Comparison of ENCODE assay signal across 31 cellular contexts in genomic region chr6:168099201-168100010, GRCh38. TPM values are rescaled to one million over a fixed set of nuclear protein-coding genes. Genes with fewer than 3 reads are reported as not detected.
DNase-seq lines count a peak whose midpoint lies in the region; ATAC-seq and TF ChIP-seq lines count a peak whose summit lies in the region.
"Had no signal": no experiment of that assay in that cellular context is flagged by ENCODE, and none has a peak within 500 bp of the region (broad histone marks: within the 10 kb centered on the region; RNA-seq: fewer than 3 reads in every experiment).

No MANE protein-coding gene starts in this region.

- peak overlapping the region; percentile 82 for H2AK5ac ChIP-seq in neuronal stem cell (ENCODE audit: low read depth, low read length)

- no CpG with 5 or more reads among the region's 23 CpGs for WGBS in neuronal stem cell (ENCODE audit: extremely low coverage in 2 of 2, insufficient read length in 2 of 2, insufficient replicate concordance in 1 of 2), 2 donors

- no peak overlapping the region for H2BK120ac ChIP-seq in neuronal stem cell (ENCODE audit: low read depth, low read length)

- H3K23ac ChIP-seq in neuronal stem cell (ENCODE audit: low read depth, low read length, poor library complexity), result peak overlapping the region; percentile 40

- H3K4ac ChIP-seq in neuronal stem cell (ENCODE audit: low read length), result no peak overlapping the region

- peaks cover 23% of the 10 kb centered on the region for H3K27me3 ChIP-seq in RWPE2 (ENCODE audit: insufficient read depth, poor library complexity, severe bottlenecking)
- H3K27me3 ChIP-seq in neuronal stem cell (ENCODE audit: control insufficient read depth in 3 of 3, insufficient read depth in 3 of 3, low read depth in 1 of 3, low read length in 3 of 3), result peaks cover 0 to 10% (median 0%) of the 10 kb centered on the region in 3 experiments
- H3K27me3 ChIP-seq in SJCRH30, result peaks cover 10% of the 10 kb centered on the region; the same call in 1 of the 2 replicates

- no peak overlapping the region for H2BK5ac ChIP-seq in neuronal stem cell (ENCODE audit: low read length)

- H3K4me1 ChIP-seq in RWPE2 (ENCODE audit: insufficient read depth, poor library complexity, severe bottlenecking) (no peaks in the 10 kb centered on the region), neuronal stem cell (ENCODE audit: control insufficient read depth in 2 of 2, insufficient read depth in 1 of 2, low read depth in 1 of 2, low read length in 2 of 2) (peaks cover 2 to 9% of the 10 kb centered on the region in 2 donors), SJCRH30 (no peaks in the 10 kb centered on the region)

- peak overlapping the region; percentile 1 for H2BK12ac ChIP-seq in neuronal stem cell (ENCODE audit: low read length)

- H3K27ac ChIP-seq in RWPE2 (ENCODE audit: poor library complexity, severe bottlenecking), result no peak overlapping the region
- H3K27ac ChIP-seq in neuronal stem cell (replicated peaks; ENCODE audit: low read length), result no peak overlapping the region
- H3K27ac ChIP-seq in SJCRH30, result no peak overlapping the region
- H3K27ac ChIP-seq: coronary artery, neutrophil, upper lobe of left lung, VCaP had no signal

- no peak for ATAC-seq in RWPE2 (ENCODE audit: low read depth)
- ATAC-seq in GM18520 (IDR thresholded peaks at IDR 0.05; ENCODE audit: unreplicated experiment), result no peak
- ATAC-seq: activated naive CD4-positive, alpha-beta T cell treated with anti-CD3 and anti-CD28 coated beads, Interleukin-2, amount 50 U/mL, for 72 hours; effector memory CD8-positive, alpha-beta T cell had no signal

- H4K91ac ChIP-seq in neuronal stem cell (ENCODE audit: low read depth, low read length, poor library complexity), result no peak overlapping the region

- H3K9me3 ChIP-seq in RWPE2 (ENCODE audit: severe bottlenecking) (no peaks in the 10 kb centered on the region), neuronal stem cell (replicated peaks in 1 of 2; ENCODE audit: control insufficient read depth in 2 of 2, insufficient read depth in 1 of 2, low read depth in 1 of 2, low read length in 2 of 2) (no peaks in the 10 kb centered on the region), SJCRH30 (replicated peaks) (no peaks in the 10 kb centered on the region)
- H3K9me3 ChIP-seq: neutrophil, upper lobe of left lung had no signal

- no peak for TF ChIP-seq CTCF in RWPE2 (IDR thresholded peaks at IDR 0.05; ENCODE audit: poor library complexity, severe bottlenecking)

- H3K9ac ChIP-seq in neuronal stem cell (ENCODE audit: low read depth, low read length, poor library complexity), result no peak overlapping the region

- H2AFZ ChIP-seq in neuronal stem cell (ENCODE audit: low read length), result peak overlapping the region; percentile 90

- H2BK15ac ChIP-seq in neuronal stem cell (ENCODE audit: low read length), result no peak overlapping the region

- no peak overlapping the region for H3K18ac ChIP-seq in neuronal stem cell (ENCODE audit: low read length)

- no peak overlapping the region for H3K14ac ChIP-seq in neuronal stem cell (ENCODE audit: low read length)

- H3K4me2 ChIP-seq in neuronal stem cell (ENCODE audit: insufficient read depth, low read length, poor library complexity, severe bottlenecking), result no peak overlapping the region

- no peak overlapping the region for H4K8ac ChIP-seq in neuronal stem cell (ENCODE audit: low read depth, low read length)

- H3K4me3 ChIP-seq in RWPE2 (ENCODE audit: severe bottlenecking) (no peak overlapping the region), neuronal stem cell (ENCODE audit: low read length in 2 of 2) (no peak overlapping the region), SJCRH30 (no peak overlapping the region)
- H3K4me3 ChIP-seq: coronary artery, upper lobe of left lung had no signal

- no peaks in the 10 kb centered on the region for H3K79me1 ChIP-seq in neuronal stem cell (ENCODE audit: low read depth, low read length)

- DNase-seq in ELF-1 (ENCODE audit: low read depth, low spot score), result peak; percentile 64
- peak; percentile 16 for DNase-seq in RWPE2 (ENCODE audit: low spot score)
- DNase-seq in iPS-NIHi7 (ENCODE audit: extremely low spot score), result peak; percentile 69
- no peak for DNase-seq in neuronal stem cell (ENCODE audit: low spot score)
- no peak for DNase-seq in mesenteric fat pad (ENCODE audit: low spot score)
- no peak for DNase-seq in SJCRH30
- no peak for DNase-seq in RPMI8226
- DNase-seq: activated CD4-positive, alpha-beta T cell treated with anti-CD3 and anti-CD28 coated beads, Interleukin-2, amount 10 ng/mL, durations not matched to agents 24 days and 14 days; activated CD8-positive, alpha-beta memory T cell treated with anti-CD3 and anti-CD28 coated beads for 24 hours; activated T-cell treated with anti-CD3 and anti-CD28 coated beads for 4 hours; anterior cingulate cortex; effector memory CD8-positive, alpha-beta T cell; NCI-H1417; NCI-H2029; NCI-H524 treated with DMSO at 0.1 percent for 48 hours; SHP77; stimulated activated naive CD4-positive, alpha-beta T cell; T1000 had no signal

- no peaks in the 10 kb centered on the region for H3K36me3 ChIP-seq in RWPE2 (ENCODE audit: low read depth)
- H3K36me3 ChIP-seq in neuronal stem cell (replicated peaks in 1 of 2; ENCODE audit: control insufficient read depth in 2 of 2, insufficient read depth in 2 of 2, low read length in 2 of 2), result no peaks in the 10 kb centered on the region
- H3K36me3 ChIP-seq in SJCRH30, result no peaks in the 10 kb centered on the region
- H3K36me3 ChIP-seq: neutrophil, upper lobe of left lung had no signal

RNA-seq across cellular contexts. Expression of gene FRMD1, which starts 20.4 kb away (rescaled TPM):
- polyA plus RNA-seq in neuronal stem cell (2013, experiment 1 of 2), result 0.20 TPM
- polyA plus RNA-seq in neuronal stem cell (2013, experiment 2 of 2), result 0.18 TPM
- 7.6 TPM for total RNA-seq in mesenteric fat pad
- total RNA-seq in SJCRH30 (2014; rRNA removed; shearing (Covaris generic)), result not detected in 2 replicates
- total RNA-seq: activated CD4-positive, alpha-beta T cell treated with anti-CD3 and anti-CD28 coated beads, Interleukin-2, amount 10 ng/mL, durations not matched to agents 24 days and 14 days; activated naive CD4-positive, alpha-beta T cell treated with anti-CD3 and anti-CD28 coated beads, Interleukin-2, amount 50 U/mL, for 72 hours; activated T-helper 2 cell treated with anti-CD3 and anti-CD28 coated beads, Interferon-gamma antibody, Interleukin-2, Interleukin-4, amounts not matched to agents 10 μg/mL and 5 μg/mL and 100 μg/mL, durations not matched to agents 14 hours and 24 hours and 36 hours; fibroblast of villous mesenchyme; kidney epithelial cell; lung microvascular endothelial cell; pulmonary artery endothelial cell; skeletal muscle tissue; upper lobe of left lung had no signal
- polyA plus RNA-seq: BJ had no signal

Comparison
In these comparisons a context has a peak if more than half of its experiments do, and no peak if none do; other contexts are left out.
1. DNase-seq: peak in ELF-1 (single experiment), RWPE2 (single experiment) and iPS-NIHi7 (single experiment); none in neuronal stem cell (single experiment), mesenteric fat pad (single experiment), SJCRH30 (0 of 2) and RPMI8226 (single experiment).